Comparison of ENCODE assay signal across 10 cellular contexts in the genomic region with DNA sequence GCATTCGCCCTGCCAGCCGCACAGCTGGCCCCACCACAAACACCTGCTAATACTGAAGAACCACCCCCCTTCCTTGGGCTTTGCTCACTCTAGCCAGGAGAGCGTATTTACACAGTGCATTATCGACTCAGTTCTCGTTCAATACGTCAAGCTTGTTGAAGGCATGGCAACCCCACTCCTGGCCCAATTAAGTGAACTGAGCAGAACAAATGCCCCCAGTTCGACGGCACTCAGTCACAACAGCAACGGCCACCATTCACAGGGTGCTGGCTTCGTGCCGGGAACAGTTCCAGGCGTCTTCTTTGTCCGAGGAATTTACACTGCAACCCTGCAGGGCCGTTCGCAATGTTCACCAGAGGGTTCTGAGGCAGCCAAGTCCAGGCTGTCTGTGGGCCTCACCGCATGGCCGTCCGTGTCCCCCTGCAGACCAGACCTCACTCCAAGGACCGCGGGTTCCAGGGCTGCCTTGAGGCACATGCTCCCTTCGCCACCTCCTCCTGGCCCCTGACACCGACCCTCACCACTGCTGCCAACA.
DNase-seq lines count a peak whose midpoint lies in the region; ATAC-seq and TF ChIP-seq lines count a peak whose summit lies in the region.
"Had no signal": no experiment of that assay in that cellular context is flagged by ENCODE, and none has a peak within 500 bp of the region (broad histone marks: within the 10 kb centered on the region; RNA-seq: fewer than 3 reads in every experiment).

No MANE protein-coding gene starts in this region.

- peak overlapping the region; percentile 45 for H3K27ac ChIP-seq in upper lobe of right lung

- no peaks in the 10 kb centered on the region for H3K36me3 ChIP-seq in upper lobe of right lung

- peak; percentile 65 for DNase-seq in Right ventricle myocardium inferior (ENCODE audit: missing footprints)
- no peak for DNase-seq in Right ventricle myocardium superior
- DNase-seq in SHP77 treated with DMSO at 0.1 percent for 48 hours (lab: John Stamatoyannopoulos, UW): peak; percentile 93
- DNase-seq in medulla oblongata (ENCODE audit: extremely low spot score): peak; percentile 81
- DNase-seq in upper lobe of right lung: peak; percentile 73
- DNase-seq: activated CD4-positive, alpha-beta T cell treated with anti-CD3 and anti-CD28 coated beads for 48 hours; naive B cell had no signal

- H3K27me3 ChIP-seq in upper lobe of right lung: no peaks in the 10 kb centered on the region

- H3K4me3 ChIP-seq in upper lobe of right lung: peak overlapping the region; percentile 28

- TF ChIP-seq CTCF in upper lobe of right lung (IDR thresholded peaks at IDR 0.05): no peak

- no peaks in the 10 kb centered on the region for H3K9me3 ChIP-seq in upper lobe of right lung

- intact Hi-C loops in Right ventricle myocardium inferior (cut with DNase I): loop anchor here (5.0 kb wide), 2 partner anchors 88 to 293 kb away; no protein-coding TSS in a partner anchor
- intact Hi-C loops in Right ventricle myocardium superior (cut with DNase I): loop anchor here (5.0 kb wide), 1 partner anchor 273 kb away; no protein-coding TSS in a partner anchor
- intact Hi-C loops in upper lobe of right lung (cut with DNase I): no loop called here

- ATAC-seq in Right ventricle myocardium inferior (no peak), Right ventricle myocardium superior (ENCODE audit: poor library complexity) (no peak), upper lobe of right lung (peak; percentile 47), GM19035 (IDR thresholded peaks at IDR 0.05; ENCODE audit: unreplicated experiment) (no peak), GM18873 (IDR thresholded peaks at IDR 0.05; ENCODE audit: low FRiP score, unreplicated experiment) (no peak), HG03342 (IDR thresholded peaks at IDR 0.05; ENCODE audit: unreplicated experiment) (no peak)

- peaks cover 10% of the 10 kb centered on the region for H3K4me1 ChIP-seq in upper lobe of right lung
